1 cellular context compared by ENCODE assay signal in genomic region chr5:143247134-143247815, GRCh38.
TF ChIP-seq lines count a peak whose summit lies in the region.

No MANE protein-coding gene starts in this region.

TF ChIP-seq in H1, 55 proteins besides CTCF, POLR2A, EP300 and RAD21:
- TF ChIP-seq KDM4A (IDR thresholded peaks at IDR 0.05; ENCODE audit: low read depth, low read length, severe bottlenecking) = no peak
- TF ChIP-seq YY1 (IDR thresholded peaks at IDR 0.05; ENCODE audit: low read depth, low read length) = no peak
- no peak for TF ChIP-seq HDAC6 (IDR thresholded peaks at IDR 0.05; ENCODE audit: low read depth, low read length)
- TF ChIP-seq SP2 (IDR thresholded peaks at IDR 0.05; ENCODE audit: low read length) = no peak
- TF ChIP-seq RFX5 (IDR thresholded peaks at IDR 0.05; ENCODE audit: borderline replicate concordance, low read depth, low read length) = no peak
- TF ChIP-seq SP4 (IDR thresholded peaks at IDR 0.05; ENCODE audit: low read length) = no peak
- no peak for TF ChIP-seq TBP (IDR thresholded peaks at IDR 0.05; ENCODE audit: low read depth, low read length)
- TF ChIP-seq SIRT6 (IDR thresholded peaks at IDR 0.05; ENCODE audit: low read length) = no peak
- no peak for TF ChIP-seq NRF1 (IDR thresholded peaks at IDR 0.05; ENCODE audit: low read depth, low read length)
- no peak for TF ChIP-seq RNF2 (IDR thresholded peaks at IDR 0.05; ENCODE audit: borderline replicate concordance, low read depth, low read length, missing control alignments, poor library complexity, severe bottlenecking)
- no peak for TF ChIP-seq KDM1A (IDR thresholded peaks at IDR 0.05; ENCODE audit: borderline replicate concordance, low read length)
